In the genomic region with DNA sequence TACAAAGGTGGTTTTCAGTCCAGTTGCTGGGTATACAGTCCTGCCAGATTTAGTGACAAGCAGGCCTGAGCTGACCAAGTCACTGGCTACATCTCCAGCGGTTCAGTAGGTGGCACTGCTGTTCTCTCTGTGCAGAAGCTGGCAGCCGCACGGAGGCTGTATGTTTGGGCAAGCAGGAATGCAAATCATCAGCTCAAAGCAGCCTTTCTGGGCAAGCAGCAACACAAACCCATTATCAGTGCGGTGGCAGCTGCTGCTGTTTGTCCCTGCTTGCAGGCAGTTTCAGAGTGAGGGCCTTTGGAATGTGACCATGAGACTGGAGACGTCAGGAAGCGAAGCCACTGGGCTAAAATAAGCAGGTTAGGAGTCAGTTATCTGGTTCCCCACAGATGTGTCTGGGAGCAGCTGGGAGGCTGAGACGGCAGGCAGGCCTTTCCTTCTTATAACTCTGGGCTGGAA, we compare ENCODE assay signal across 1 cellular context.
TF ChIP-seq lines count a peak whose summit lies in the region.

No MANE protein-coding gene starts in this region.

TF ChIP-seq in HepG2, 621 proteins besides CTCF, POLR2A, EP300 and RAD21 (continued from another document and continues in another):
- TF ChIP-seq YEATS2 (CRISPR knock-in tag; IDR thresholded peaks at IDR 0.05; ENCODE audit: borderline replicate concordance) (peak; percentile 42; the same call in 1 of the 2 replicates), ZNF484 (CRISPR knock-in tag; IDR thresholded peaks at IDR 0.05; ENCODE audit: borderline replicate concordance, low read depth) (no peak), POLR2AphosphoS5 (IDR thresholded peaks at IDR 0.05; ENCODE audit: low read depth, low read length) (no peak), ZNF678 (CRISPR knock-in tag; IDR thresholded peaks at IDR 0.05) (no peak), BHLHE40 (IDR thresholded peaks at IDR 0.05; ENCODE audit: low read length) (peak; percentile 22; the same call in 1 of the 2 replicates), ZNF563 (CRISPR knock-in tag; IDR thresholded peaks at IDR 0.05) (no peak), ZNF431 (CRISPR knock-in tag; IDR thresholded peaks at IDR 0.05; ENCODE audit: borderline replicate concordance, low read depth) (no peak), SP2 (CRISPR knock-in tag; IDR thresholded peaks at IDR 0.05) (no peak), SYNCRIP (IDR thresholded peaks at IDR 0.05; ENCODE audit: insufficient read depth, low read depth, low read length) (no peak), NCOA1 (CRISPR knock-in tag; IDR thresholded peaks at IDR 0.05) (no peak), ZNF713 (CRISPR knock-in tag; IDR thresholded peaks at IDR 0.05) (no peak), ZNF562 (CRISPR knock-in tag; IDR thresholded peaks at IDR 0.05; ENCODE audit: borderline replicate concordance) (no peak), ZNF724P (CRISPR knock-in tag; IDR thresholded peaks at IDR 0.05; ENCODE audit: borderline replicate concordance) (peak; percentile 46; the same call in 1 of the 2 replicates), ZNF773 (CRISPR knock-in tag; IDR thresholded peaks at IDR 0.05; ENCODE audit: borderline replicate concordance) (no peak), MBD4 (IDR thresholded peaks at IDR 0.05; ENCODE audit: borderline replicate concordance, low read length) (no peak), NFRKB (IDR thresholded peaks at IDR 0.05) (no peak)
- TF ChIP-seq, protein P1, sequence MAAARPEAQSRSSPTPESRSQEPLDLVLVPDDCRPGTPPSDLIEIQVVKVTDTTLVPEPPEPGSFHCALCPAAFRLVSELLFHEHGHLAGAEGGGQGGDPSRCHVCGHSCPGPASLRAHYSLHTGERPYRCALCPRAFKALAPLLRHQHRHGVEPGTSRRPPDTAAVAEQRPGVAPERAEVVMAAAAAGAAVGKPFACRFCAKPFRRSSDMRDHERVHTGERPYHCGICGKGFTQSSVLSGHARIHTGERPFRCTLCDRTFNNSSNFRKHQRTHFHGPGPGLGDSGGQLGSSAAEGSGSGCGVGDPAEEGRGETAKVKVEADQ (CRISPR knock-in tag; IDR thresholded peaks at IDR 0.05; ENCODE audit: borderline replicate concordance): no peak
- TF ChIP-seq, protein P2, sequence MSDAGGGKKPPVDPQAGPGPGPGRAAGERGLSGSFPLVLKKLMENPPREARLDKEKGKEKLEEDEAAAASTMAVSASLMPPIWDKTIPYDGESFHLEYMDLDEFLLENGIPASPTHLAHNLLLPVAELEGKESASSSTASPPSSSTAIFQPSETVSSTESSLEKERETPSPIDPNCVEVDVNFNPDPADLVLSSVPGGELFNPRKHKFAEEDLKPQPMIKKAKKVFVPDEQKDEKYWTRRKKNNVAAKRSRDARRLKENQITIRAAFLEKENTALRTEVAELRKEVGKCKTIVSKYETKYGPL (CRISPR knock-in tag; IDR thresholded peaks at IDR 0.05): no peak
- TF ChIP-seq, protein P3, sequence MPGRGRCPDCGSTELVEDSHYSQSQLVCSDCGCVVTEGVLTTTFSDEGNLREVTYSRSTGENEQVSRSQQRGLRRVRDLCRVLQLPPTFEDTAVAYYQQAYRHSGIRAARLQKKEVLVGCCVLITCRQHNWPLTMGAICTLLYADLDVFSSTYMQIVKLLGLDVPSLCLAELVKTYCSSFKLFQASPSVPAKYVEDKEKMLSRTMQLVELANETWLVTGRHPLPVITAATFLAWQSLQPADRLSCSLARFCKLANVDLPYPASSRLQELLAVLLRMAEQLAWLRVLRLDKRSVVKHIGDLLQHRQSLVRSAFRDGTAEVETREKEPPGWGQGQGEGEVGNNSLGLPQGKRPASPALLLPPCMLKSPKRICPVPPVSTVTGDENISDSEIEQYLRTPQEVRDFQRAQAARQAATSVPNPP (CRISPR knock-in tag; IDR thresholded peaks at IDR 0.05): no peak
- TF ChIP-seq, protein P4, sequence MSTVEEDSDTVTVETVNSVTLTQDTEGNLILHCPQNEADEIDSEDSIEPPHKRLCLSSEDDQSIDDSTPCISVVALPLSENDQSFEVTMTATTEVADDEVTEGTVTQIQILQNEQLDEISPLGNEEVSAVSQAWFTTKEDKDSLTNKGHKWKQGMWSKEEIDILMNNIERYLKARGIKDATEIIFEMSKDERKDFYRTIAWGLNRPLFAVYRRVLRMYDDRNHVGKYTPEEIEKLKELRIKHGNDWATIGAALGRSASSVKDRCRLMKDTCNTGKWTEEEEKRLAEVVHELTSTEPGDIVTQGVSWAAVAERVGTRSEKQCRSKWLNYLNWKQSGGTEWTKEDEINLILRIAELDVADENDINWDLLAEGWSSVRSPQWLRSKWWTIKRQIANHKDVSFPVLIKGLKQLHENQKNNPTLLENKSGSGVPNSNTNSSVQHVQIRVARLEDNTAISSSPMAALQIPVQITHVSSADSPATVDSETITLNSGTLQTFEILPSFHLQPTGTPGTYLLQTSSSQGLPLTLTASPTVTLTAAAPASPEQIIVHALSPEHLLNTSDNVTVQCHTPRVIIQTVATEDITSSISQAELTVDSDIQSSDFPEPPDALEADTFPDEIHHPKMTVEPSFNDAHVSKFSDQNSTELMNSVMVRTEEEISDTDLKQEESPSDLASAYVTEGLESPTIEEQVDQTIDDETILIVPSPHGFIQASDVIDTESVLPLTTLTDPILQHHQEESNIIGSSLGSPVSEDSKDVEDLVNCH (CRISPR knock-in tag; IDR thresholded peaks at IDR 0.05): no peak
- TF ChIP-seq, protein P5, sequence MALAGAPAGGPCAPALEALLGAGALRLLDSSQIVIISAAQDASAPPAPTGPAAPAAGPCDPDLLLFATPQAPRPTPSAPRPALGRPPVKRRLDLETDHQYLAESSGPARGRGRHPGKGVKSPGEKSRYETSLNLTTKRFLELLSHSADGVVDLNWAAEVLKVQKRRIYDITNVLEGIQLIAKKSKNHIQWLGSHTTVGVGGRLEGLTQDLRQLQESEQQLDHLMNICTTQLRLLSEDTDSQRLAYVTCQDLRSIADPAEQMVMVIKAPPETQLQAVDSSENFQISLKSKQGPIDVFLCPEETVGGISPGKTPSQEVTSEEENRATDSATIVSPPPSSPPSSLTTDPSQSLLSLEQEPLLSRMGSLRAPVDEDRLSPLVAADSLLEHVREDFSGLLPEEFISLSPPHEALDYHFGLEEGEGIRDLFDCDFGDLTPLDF (CRISPR knock-in tag; IDR thresholded peaks at IDR 0.05): no peak
- TF ChIP-seq, protein P6, sequence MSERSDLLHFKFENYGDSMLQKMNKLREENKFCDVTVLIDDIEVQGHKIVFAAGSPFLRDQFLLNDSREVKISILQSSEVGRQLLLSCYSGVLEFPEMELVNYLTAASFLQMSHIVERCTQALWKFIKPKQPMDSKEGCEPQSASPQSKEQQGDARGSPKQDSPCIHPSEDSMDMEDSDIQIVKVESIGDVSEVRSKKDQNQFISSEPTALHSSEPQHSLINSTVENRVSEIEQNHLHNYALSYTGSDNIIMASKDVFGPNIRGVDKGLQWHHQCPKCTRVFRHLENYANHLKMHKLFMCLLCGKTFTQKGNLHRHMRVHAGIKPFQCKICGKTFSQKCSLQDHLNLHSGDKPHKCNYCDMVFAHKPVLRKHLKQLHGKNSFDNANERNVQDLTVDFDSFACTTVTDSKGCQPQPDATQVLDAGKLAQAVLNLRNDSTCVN (CRISPR knock-in tag; IDR thresholded peaks at IDR 0.05; ENCODE audit: borderline replicate concordance): peak; percentile 82
- TF ChIP-seq, protein P7, sequence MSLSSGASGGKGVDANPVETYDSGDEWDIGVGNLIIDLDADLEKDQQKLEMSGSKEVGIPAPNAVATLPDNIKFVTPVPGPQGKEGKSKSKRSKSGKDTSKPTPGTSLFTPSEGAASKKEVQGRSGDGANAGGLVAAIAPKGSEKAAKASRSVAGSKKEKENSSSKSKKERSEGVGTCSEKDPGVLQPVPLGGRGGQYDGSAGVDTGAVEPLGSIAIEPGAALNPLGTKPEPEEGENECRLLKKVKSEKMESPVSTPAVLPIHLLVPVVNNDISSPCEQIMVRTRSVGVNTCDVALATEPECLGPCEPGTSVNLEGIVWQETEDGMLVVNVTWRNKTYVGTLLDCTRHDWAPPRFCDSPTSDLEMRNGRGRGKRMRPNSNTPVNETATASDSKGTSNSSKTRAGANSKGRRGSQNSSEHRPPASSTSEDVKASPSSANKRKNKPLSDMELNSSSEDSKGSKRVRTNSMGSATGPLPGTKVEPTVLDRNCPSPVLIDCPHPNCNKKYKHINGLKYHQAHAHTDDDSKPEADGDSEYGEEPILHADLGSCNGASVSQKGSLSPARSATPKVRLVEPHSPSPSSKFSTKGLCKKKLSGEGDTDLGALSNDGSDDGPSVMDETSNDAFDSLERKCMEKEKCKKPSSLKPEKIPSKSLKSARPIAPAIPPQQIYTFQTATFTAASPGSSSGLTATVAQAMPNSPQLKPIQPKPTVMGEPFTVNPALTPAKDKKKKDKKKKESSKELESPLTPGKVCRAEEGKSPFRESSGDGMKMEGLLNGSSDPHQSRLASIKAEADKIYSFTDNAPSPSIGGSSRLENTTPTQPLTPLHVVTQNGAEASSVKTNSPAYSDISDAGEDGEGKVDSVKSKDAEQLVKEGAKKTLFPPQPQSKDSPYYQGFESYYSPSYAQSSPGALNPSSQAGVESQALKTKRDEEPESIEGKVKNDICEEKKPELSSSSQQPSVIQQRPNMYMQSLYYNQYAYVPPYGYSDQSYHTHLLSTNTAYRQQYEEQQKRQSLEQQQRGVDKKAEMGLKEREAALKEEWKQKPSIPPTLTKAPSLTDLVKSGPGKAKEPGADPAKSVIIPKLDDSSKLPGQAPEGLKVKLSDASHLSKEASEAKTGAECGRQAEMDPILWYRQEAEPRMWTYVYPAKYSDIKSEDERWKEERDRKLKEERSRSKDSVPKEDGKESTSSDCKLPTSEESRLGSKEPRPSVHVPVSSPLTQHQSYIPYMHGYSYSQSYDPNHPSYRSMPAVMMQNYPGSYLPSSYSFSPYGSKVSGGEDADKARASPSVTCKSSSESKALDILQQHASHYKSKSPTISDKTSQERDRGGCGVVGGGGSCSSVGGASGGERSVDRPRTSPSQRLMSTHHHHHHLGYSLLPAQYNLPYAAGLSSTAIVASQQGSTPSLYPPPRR (CRISPR knock-in tag; IDR thresholded peaks at IDR 0.05; ENCODE audit: borderline replicate concordance): no peak
- TF ChIP-seq, protein P8, sequence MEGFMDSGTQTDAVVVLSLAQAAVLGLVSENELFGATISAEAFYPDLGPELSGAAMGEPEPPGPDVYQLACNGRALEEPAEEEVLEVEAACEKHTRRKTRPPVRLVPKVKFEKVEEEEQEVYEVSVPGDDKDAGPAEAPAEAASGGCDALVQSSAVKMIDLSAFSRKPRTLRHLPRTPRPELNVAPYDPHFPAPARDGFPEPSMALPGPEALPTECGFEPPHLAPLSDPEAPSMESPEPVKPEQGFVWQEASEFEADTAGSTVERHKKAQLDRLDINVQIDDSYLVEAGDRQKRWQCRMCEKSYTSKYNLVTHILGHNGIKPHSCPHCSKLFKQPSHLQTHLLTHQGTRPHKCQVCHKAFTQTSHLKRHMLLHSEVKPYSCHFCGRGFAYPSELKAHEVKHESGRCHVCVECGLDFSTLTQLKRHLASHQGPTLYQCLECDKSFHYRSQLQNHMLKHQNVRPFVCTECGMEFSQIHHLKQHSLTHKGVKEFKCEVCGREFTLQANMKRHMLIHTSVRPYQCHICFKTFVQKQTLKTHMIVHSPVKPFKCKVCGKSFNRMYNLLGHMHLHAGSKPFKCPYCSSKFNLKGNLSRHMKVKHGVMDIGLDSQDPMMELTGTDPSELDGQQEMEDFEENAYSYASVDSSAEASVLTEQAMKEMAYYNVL (CRISPR knock-in tag; IDR thresholded peaks at IDR 0.05; ENCODE audit: borderline replicate concordance): no peak
- TF ChIP-seq, protein P9, sequence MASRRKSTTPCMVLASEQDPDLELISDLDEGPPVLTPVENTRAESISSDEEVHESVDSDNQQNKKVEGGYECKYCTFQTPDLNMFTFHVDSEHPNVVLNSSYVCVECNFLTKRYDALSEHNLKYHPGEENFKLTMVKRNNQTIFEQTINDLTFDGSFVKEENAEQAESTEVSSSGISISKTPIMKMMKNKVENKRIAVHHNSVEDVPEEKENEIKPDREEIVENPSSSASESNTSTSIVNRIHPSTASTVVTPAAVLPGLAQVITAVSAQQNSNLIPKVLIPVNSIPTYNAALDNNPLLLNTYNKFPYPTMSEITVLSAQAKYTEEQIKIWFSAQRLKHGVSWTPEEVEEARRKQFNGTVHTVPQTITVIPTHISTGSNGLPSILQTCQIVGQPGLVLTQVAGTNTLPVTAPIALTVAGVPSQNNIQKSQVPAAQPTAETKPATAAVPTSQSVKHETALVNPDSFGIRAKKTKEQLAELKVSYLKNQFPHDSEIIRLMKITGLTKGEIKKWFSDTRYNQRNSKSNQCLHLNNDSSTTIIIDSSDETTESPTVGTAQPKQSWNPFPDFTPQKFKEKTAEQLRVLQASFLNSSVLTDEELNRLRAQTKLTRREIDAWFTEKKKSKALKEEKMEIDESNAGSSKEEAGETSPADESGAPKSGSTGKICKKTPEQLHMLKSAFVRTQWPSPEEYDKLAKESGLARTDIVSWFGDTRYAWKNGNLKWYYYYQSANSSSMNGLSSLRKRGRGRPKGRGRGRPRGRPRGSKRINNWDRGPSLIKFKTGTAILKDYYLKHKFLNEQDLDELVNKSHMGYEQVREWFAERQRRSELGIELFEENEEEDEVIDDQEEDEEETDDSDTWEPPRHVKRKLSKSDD (CRISPR knock-in tag; IDR thresholded peaks at IDR 0.05; ENCODE audit: low read depth): no peak
- TF ChIP-seq, protein P10, sequence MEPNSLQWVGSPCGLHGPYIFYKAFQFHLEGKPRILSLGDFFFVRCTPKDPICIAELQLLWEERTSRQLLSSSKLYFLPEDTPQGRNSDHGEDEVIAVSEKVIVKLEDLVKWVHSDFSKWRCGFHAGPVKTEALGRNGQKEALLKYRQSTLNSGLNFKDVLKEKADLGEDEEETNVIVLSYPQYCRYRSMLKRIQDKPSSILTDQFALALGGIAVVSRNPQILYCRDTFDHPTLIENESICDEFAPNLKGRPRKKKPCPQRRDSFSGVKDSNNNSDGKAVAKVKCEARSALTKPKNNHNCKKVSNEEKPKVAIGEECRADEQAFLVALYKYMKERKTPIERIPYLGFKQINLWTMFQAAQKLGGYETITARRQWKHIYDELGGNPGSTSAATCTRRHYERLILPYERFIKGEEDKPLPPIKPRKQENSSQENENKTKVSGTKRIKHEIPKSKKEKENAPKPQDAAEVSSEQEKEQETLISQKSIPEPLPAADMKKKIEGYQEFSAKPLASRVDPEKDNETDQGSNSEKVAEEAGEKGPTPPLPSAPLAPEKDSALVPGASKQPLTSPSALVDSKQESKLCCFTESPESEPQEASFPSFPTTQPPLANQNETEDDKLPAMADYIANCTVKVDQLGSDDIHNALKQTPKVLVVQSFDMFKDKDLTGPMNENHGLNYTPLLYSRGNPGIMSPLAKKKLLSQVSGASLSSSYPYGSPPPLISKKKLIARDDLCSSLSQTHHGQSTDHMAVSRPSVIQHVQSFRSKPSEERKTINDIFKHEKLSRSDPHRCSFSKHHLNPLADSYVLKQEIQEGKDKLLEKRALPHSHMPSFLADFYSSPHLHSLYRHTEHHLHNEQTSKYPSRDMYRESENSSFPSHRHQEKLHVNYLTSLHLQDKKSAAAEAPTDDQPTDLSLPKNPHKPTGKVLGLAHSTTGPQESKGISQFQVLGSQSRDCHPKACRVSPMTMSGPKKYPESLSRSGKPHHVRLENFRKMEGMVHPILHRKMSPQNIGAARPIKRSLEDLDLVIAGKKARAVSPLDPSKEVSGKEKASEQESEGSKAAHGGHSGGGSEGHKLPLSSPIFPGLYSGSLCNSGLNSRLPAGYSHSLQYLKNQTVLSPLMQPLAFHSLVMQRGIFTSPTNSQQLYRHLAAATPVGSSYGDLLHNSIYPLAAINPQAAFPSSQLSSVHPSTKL (CRISPR knock-in tag; IDR thresholded peaks at IDR 0.05): peak; percentile 61; the same call in 1 of the 2 replicates
